ENCODE assay signal across 15 cellular contexts in genomic region chr20:13718161-13718560, GRCh38.
DNase-seq lines count a peak whose midpoint lies in the region; ATAC-seq, FAIRE-seq and TF ChIP-seq lines count a peak whose summit lies in the region.
"Had no signal": no experiment of that assay in that cellular context is flagged by ENCODE, and none has a peak within 500 bp of the region (broad histone marks: within the 10 kb centered on the region; RNA-seq: fewer than 3 reads in every experiment).

No MANE protein-coding gene starts in this region.

- no peaks in the 10 kb centered on the region for H3K9me3 ChIP-seq in GM12878 (replicated peaks; ENCODE audit: control insufficient read depth, insufficient read depth, low read length)
- H3K9me3 ChIP-seq in right cardiac atrium (ENCODE audit: control insufficient read depth, low read length): no peaks in the 10 kb centered on the region
- H3K9me3 ChIP-seq in endodermal cell (ENCODE audit: control insufficient read depth, low read length): peaks cover 6% of the 10 kb centered on the region
- H3K9me3 ChIP-seq: lower lobe of right lung had no signal

- H3K27ac ChIP-seq in GM12878 (ENCODE audit: control insufficient read depth, insufficient read depth) (peak overlapping the region; percentile 76), right cardiac atrium (ENCODE audit: low read length) (no peak overlapping the region), foreskin keratinocyte (no peak overlapping the region), endodermal cell (ENCODE audit: low read depth, low read length) (no peak overlapping the region)
- H3K27ac ChIP-seq: lower lobe of right lung, neural progenitor cell had no signal

- no TSS peak for BruUV-seq in GM12878 (replicated peaks; lab: Mats Ljungman, UMichigan)

- no peaks in the 10 kb centered on the region for H3K27me3 Mint-ChIP-seq in endodermal cell (ENCODE audit: insufficient read depth)
- H3K27me3 Mint-ChIP-seq: dendritic cell treated with granulocyte-macrophage colony-stimulating factor and Interleukin-4, amounts not matched to agents 40 ng/mL and 50 ng/mL, for 4 days had no signal

- POLR2A ChIA-PET in GM12878 (lab: Charles Lee): no interaction called here

- ATAC-seq in GM18873 (IDR thresholded peaks at IDR 0.05; ENCODE audit: low FRiP score, unreplicated experiment) (peak; percentile 31), GM21717 (IDR thresholded peaks at IDR 0.05; ENCODE audit: unreplicated experiment) (peak; percentile 45), HG03064 (IDR thresholded peaks at IDR 0.05; ENCODE audit: low read depth, unreplicated experiment) (peak; percentile 31), GM12878 (peak; percentile 74), right cardiac atrium (no peak), foreskin keratinocyte (no peak)
- ATAC-seq: lower lobe of right lung had no signal

- no peak overlapping the region for H3K9ac ChIP-seq in GM12878 (ENCODE audit: control insufficient read depth, insufficient read depth, low read length)
- H3K9ac ChIP-seq in endodermal cell (ENCODE audit: extremely low read depth, low read length, poor library complexity, severe bottlenecking): no peak overlapping the region
- H3K9ac ChIP-seq: neural progenitor cell had no signal

- in situ Hi-C loops in GM12878 (cut with MboI): no loop called here

- H3K27me3 ChIP-seq in GM12878 (replicated peaks in 1 of 2; ENCODE audit: control insufficient read depth in 2 of 2, insufficient read depth in 2 of 2, low read length in 1 of 2) (no peaks in the 10 kb centered on the region), right cardiac atrium (ENCODE audit: control insufficient read depth, insufficient read depth) (no peaks in the 10 kb centered on the region), foreskin keratinocyte (no peaks in the 10 kb centered on the region), endodermal cell (ENCODE audit: control insufficient read depth, insufficient read depth, low read length, poor library complexity, severe bottlenecking) (no peaks in the 10 kb centered on the region)
- H3K27me3 ChIP-seq: neural progenitor cell had no signal

- H3K4me1 ChIP-seq in GM12878 (ENCODE audit: control insufficient read depth, insufficient read depth, low read length) (peaks cover 9% of the 10 kb centered on the region; the same call in 1 of the 2 replicates), right cardiac atrium (ENCODE audit: control insufficient read depth, insufficient read depth, low read length) (no peaks in the 10 kb centered on the region), foreskin keratinocyte (no peaks in the 10 kb centered on the region), endodermal cell (ENCODE audit: control insufficient read depth, insufficient read depth, low read length) (no peaks in the 10 kb centered on the region)
- H3K4me1 ChIP-seq: neural progenitor cell had no signal

- H3K4me3 Mint-ChIP-seq in endodermal cell: no peak overlapping the region
- H3K4me3 Mint-ChIP-seq: activated T-helper 1 cell treated with anti-CD3 and anti-CD28 coated beads, Interleukin-12 subunit alpha, Interleukin-12 subunit beta, Interleukin-2, Interleukin-4 antibody, amounts not matched to agents 30 ng/mL and 10 ng/mL and 1 ng/mL, durations not matched to agents 14 hours and 24 hours and 36 hours; dendritic cell treated with granulocyte-macrophage colony-stimulating factor and Interleukin-4, amounts not matched to agents 40 ng/mL and 50 ng/mL, for 4 days; neural progenitor cell had no signal

- SMC1A ChIA-PET in GM12878 (lab: Charles Lee; ENCODE audit: uncharacterized antibody, unreplicated experiment): no interaction called here

- H3K4me2 ChIP-seq in GM12878 (ENCODE audit: control insufficient read depth, insufficient read depth): peak overlapping the region; percentile 26; the same call in 1 of the 2 replicates
- H3K4me2 ChIP-seq: neural progenitor cell had no signal

- peak; percentile 82 for FAIRE-seq in GM12878 (lab: Jason Lieb, UNC)

- peak; percentile 11 for DNase-seq in GM12878 (ENCODE audit: low read depth, low spot score)
- DNase-seq in right cardiac atrium: no peak
- no peak for DNase-seq in foreskin keratinocyte
- no peak for DNase-seq in NCI-H2196 treated with DMSO at 0.1 percent for 48 hours (lab: John Stamatoyannopoulos, UW; ENCODE audit: unreplicated experiment)
- DNase-seq in endodermal cell: no peak
- DNase-seq: activated CD4-positive, alpha-beta T cell treated with anti-CD3 and anti-CD28 coated beads for 48 hours; amygdala; C1 segment of cervical spinal cord; lower lobe of right lung had no signal

- RAD21 ChIA-PET in GM12878 (lab: Charles Lee; ENCODE audit: unreplicated experiment): no interaction called here

- H3K79me2 ChIP-seq in GM12878 (ENCODE audit: control insufficient read depth, insufficient read depth, low read length): no peaks in the 10 kb centered on the region

- no peaks in the 10 kb centered on the region for H3K9me3 Mint-ChIP-seq in endodermal cell
- H3K9me3 Mint-ChIP-seq: activated T-helper 1 cell treated with anti-CD3 and anti-CD28 coated beads, Interleukin-12 subunit alpha, Interleukin-12 subunit beta, Interleukin-2, Interleukin-4 antibody, amounts not matched to agents 30 ng/mL and 10 ng/mL and 1 ng/mL, durations not matched to agents 14 hours and 24 hours and 36 hours; dendritic cell treated with granulocyte-macrophage colony-stimulating factor and Interleukin-4, amounts not matched to agents 40 ng/mL and 50 ng/mL, for 4 days; neural progenitor cell had no signal

- TF ChIP-seq CTCF in GM12878 (IDR thresholded peaks at IDR 0.05 in 2 of 3, conservative IDR thresholded peaks at IDR 0.05 in 1 of 3; ENCODE audit: control insufficient read depth in 2 of 3, extremely low read depth in 1 of 3, insufficient read depth in 1 of 3, low read depth in 3 of 3, low read length in 3 of 3): no peak
- TF ChIP-seq CTCF in foreskin keratinocyte (conservative IDR thresholded peaks at IDR 0.05): no peak
- no peak for TF ChIP-seq CTCF in endodermal cell (conservative IDR thresholded peaks at IDR 0.05)

- TF ChIP-seq EP300 in GM12878 (IDR thresholded peaks at IDR 0.05; ENCODE audit: borderline replicate concordance in 1 of 2, control insufficient read depth in 1 of 2, low read depth in 2 of 2, low read length in 2 of 2): no peak

- peaks cover 50% of the 10 kb centered on the region for H3K36me3 Mint-ChIP-seq in endodermal cell (ENCODE audit: low read depth)

- 33% methylated on average over 2 of the region's 2 CpGs for WGBS in GM12878 (ENCODE audit: insufficient coverage, insufficient replicate concordance, low lambda C conversion rate, missing lambda C conversion rate)
- 92% methylated on average over 2 of the region's 2 CpGs for WGBS in right cardiac atrium
- 100% methylated on average over 2 of the region's 2 CpGs; no CpG with 5 or more reads in 1 of the 2 experiments for WGBS in endodermal cell (ENCODE audit: insufficient coverage in 1 of 2, insufficient read length in 1 of 2), 2 experiments

- CTCF ChIA-PET in GM12878 (lab: Yijun Ruan, JAX): no interaction called here

- no peak for TF ChIP-seq RAD21 in GM12878 (IDR thresholded peaks at IDR 0.05; ENCODE audit: insufficient read depth, low read depth, low read length)

- no peaks in the 10 kb centered on the region for H3K4me1 Mint-ChIP-seq in endodermal cell
- H3K4me1 Mint-ChIP-seq: neural progenitor cell had no signal

- no peak overlapping the region for H2AFZ ChIP-seq in GM12878 (ENCODE audit: control insufficient read depth, low read depth, low read length)
- H2AFZ ChIP-seq: neural progenitor cell had no signal

- TF ChIP-seq POLR2A in GM12878 (IDR thresholded peaks at IDR 0.05; ENCODE audit: low read depth, low read length): no peak

- H3K36me3 ChIP-seq in GM12878 (ENCODE audit: control insufficient read depth in 2 of 2, insufficient read depth in 2 of 2, low read length in 1 of 2): peaks cover 4 to 20% of the 10 kb centered on the region in 2 experiments
- H3K36me3 ChIP-seq in endodermal cell (ENCODE audit: control insufficient read depth, insufficient read depth, low read length): peaks cover 61% of the 10 kb centered on the region

- H3K4me3 ChIP-seq in GM12878: peak overlapping the region; percentile 30; the same call in 1 of the 2 replicates
- no peak overlapping the region for H3K4me3 ChIP-seq in right cardiac atrium (ENCODE audit: low read length)
- no peak overlapping the region for H3K4me3 ChIP-seq in endodermal cell (ENCODE audit: low read length)
- H3K4me3 ChIP-seq: lower lobe of right lung, neural progenitor cell had no signal

- intact Hi-C loops in GM12878 (cut with micrococcal nuclease; ENCODE audit: unreplicated experiment): no loop called here
- intact Hi-C loops in right cardiac atrium (cut with DNase I): no loop called here

- no peaks in the 10 kb centered on the region for H4K20me1 ChIP-seq in GM12878 (ENCODE audit: control insufficient read depth, insufficient read depth)

- no peak overlapping the region for H3K27ac Mint-ChIP-seq in endodermal cell
- H3K27ac Mint-ChIP-seq: activated T-helper 1 cell treated with anti-CD3 and anti-CD28 coated beads, Interleukin-12 subunit alpha, Interleukin-12 subunit beta, Interleukin-2, Interleukin-4 antibody, amounts not matched to agents 30 ng/mL and 10 ng/mL and 1 ng/mL, durations not matched to agents 14 hours and 24 hours and 36 hours; dendritic cell treated with granulocyte-macrophage colony-stimulating factor and Interleukin-4, amounts not matched to agents 40 ng/mL and 50 ng/mL, for 4 days; neural progenitor cell had no signal

Comparison
In these comparisons a context has a peak if more than half of its experiments do, and no peak if none do; other contexts are left out.
1. ATAC-seq: peak in GM18873 (single experiment), GM21717 (single experiment), HG03064 (single experiment) and GM12878 (single experiment); none in right cardiac atrium (0 of 2) and foreskin keratinocyte (single experiment).